ENCODE assay signal across 2 cellular contexts in genomic region chr3:129082026-129082425, GRCh38.
TF ChIP-seq lines count a peak whose summit lies in the region.

No MANE protein-coding gene starts in this region.

TF ChIP-seq in IMR-90, 13 proteins besides CTCF, POLR2A, EP300 and RAD21:
- TF ChIP-seq MAZ (IDR thresholded peaks at IDR 0.05; ENCODE audit: borderline replicate concordance, low read depth, low read length) = no peak
- TF ChIP-seq CHD1 (IDR thresholded peaks at IDR 0.05; ENCODE audit: low read depth, low read length) = no peak
- no peak for TF ChIP-seq NFE2L2 (IDR thresholded peaks at IDR 0.05; ENCODE audit: low read depth, low read length)
- no peak for TF ChIP-seq CEBPB (IDR thresholded peaks at IDR 0.05; ENCODE audit: low read depth, low read length)
- no peak for TF ChIP-seq RCOR1 (IDR thresholded peaks at IDR 0.05; ENCODE audit: insufficient replicate concordance, low read length)
- no peak for TF ChIP-seq BHLHE40 (IDR thresholded peaks at IDR 0.05; ENCODE audit: low read depth, low read length)
- TF ChIP-seq SMC3 (IDR thresholded peaks at IDR 0.05; ENCODE audit: low read depth, low read length) = no peak
- TF ChIP-seq USF2 (IDR thresholded peaks at IDR 0.05; ENCODE audit: low read depth, low read length) = no peak
- TF ChIP-seq MAFK (IDR thresholded peaks at IDR 0.05; ENCODE audit: low read depth, low read length) = no peak
- TF ChIP-seq MXI1 (IDR thresholded peaks at IDR 0.05; ENCODE audit: borderline replicate concordance, low read depth, low read length) = no peak
- no peak for TF ChIP-seq RFX5 (IDR thresholded peaks at IDR 0.05; ENCODE audit: low read depth, low read length)
- TF ChIP-seq ELK1 (IDR thresholded peaks at IDR 0.05; ENCODE audit: borderline replicate concordance, low read depth, low read length) = no peak
- TF ChIP-seq FOS (IDR thresholded peaks at IDR 0.05; ENCODE audit: low read depth, low read length) = no peak

TF ChIP-seq in K562, 482 proteins besides CTCF, POLR2A, EP300 and RAD21:
- TF ChIP-seq ZHX1 (conservative IDR thresholded peaks at IDR 0.05; ENCODE audit: low read length) (no peak), ZNF24 (IDR thresholded peaks at IDR 0.05) (no peak), SIN3B (IDR thresholded peaks at IDR 0.05; ENCODE audit: low read depth) (no peak), ZNF232 (CRISPR knock-in tag; IDR thresholded peaks at IDR 0.05) (no peak), ETV5 (CRISPR knock-in tag; IDR thresholded peaks at IDR 0.05; ENCODE audit: low read depth) (no peak), ZNF143 (CRISPR knock-in tag; IDR thresholded peaks at IDR 0.05) (no peak), FOXA1 (IDR thresholded peaks at IDR 0.05; ENCODE audit: borderline replicate concordance) (no peak), ZNF444 (CRISPR knock-in tag; IDR thresholded peaks at IDR 0.05) (no peak), CBX5 (IDR thresholded peaks at IDR 0.05; ENCODE audit: borderline replicate concordance, low read depth) (no peak), ZBTB26 (CRISPR knock-in tag; IDR thresholded peaks at IDR 0.05) (no peak), SP2 (IDR thresholded peaks at IDR 0.05; ENCODE audit: extremely low read depth, low read depth, low read length, poor library complexity, severe bottlenecking) (no peak), RBM17 (IDR thresholded peaks at IDR 0.05; ENCODE audit: borderline replicate concordance, low read depth, low read length) (no peak), RB1 (IDR thresholded peaks at IDR 0.05; ENCODE audit: low read depth) (no peak), CREM (IDR thresholded peaks at IDR 0.05; ENCODE audit: low read depth) (no peak), ARID3B (CRISPR knock-in tag; IDR thresholded peaks at IDR 0.05; ENCODE audit: borderline replicate concordance) (no peak), ZNF239 (CRISPR knock-in tag; IDR thresholded peaks at IDR 0.05) (no peak)
TF ChIP-seq in K562: peak in this region for 0.
